22 cellular contexts compared by ENCODE assay signal in the genomic region with DNA sequence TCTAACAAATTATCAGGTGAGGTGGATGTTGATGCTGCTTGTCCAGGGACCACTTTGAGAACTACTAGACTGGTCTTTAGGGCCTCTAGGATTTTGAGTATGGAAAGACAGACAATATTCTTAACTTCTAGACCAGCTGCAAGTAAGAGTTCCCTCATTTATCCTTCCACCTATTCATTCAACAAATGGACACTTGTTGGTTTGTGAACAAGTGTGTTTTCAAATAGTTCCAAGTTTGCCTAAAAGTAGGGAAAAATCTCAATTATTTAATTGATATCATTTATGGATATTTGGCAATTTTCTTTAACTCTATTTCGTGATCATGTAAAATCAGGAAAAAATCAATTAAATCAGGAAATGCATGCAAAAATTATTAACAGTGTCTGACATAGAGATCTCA.
"Had no signal": no experiment of that assay in that cellular context is flagged by ENCODE, and none has a peak within 500 bp of the region (broad histone marks: within the 10 kb centered on the region; RNA-seq: fewer than 3 reads in every experiment).

No MANE protein-coding gene starts in this region.

- H3K4me3 ChIP-seq: coronary artery, dorsolateral prefrontal cortex, esophagus muscularis mucosa, gastroesophageal sphincter, heart left ventricle, hepatocyte, left lung, lower lobe of right lung, mucosa of descending colon had no signal

- ATAC-seq: foreskin keratinocyte; gastroesophageal sphincter; heart left ventricle; left lung; left ventricle myocardium superior; lower lobe of right lung; mucosa of descending colon; naive thymus-derived CD8-positive, alpha-beta T cell had no signal

- H3K27ac ChIP-seq: coronary artery, dorsolateral prefrontal cortex, esophagus muscularis mucosa, foreskin keratinocyte, gastroesophageal sphincter, heart left ventricle, hepatocyte, left lung, lower lobe of right lung had no signal

- H3K9me3 ChIP-seq: esophagus muscularis mucosa, gastroesophageal sphincter, heart left ventricle, left lung, lower lobe of right lung, mucosa of descending colon had no signal

- H3K4me2 ChIP-seq: hepatocyte had no signal

- H2AFZ ChIP-seq: hepatocyte had no signal

- DNase-seq: dermis blood vessel endothelial cell; dorsolateral prefrontal cortex; effector CD4-positive, alpha-beta T cell; effector memory CD4-positive, alpha-beta T cell; foreskin keratinocyte; heart left ventricle; hypothalamus; immature natural killer cell; islet precursor cell; kidney; kidney glomerular epithelial cell; left lung; left ventricle myocardium superior; lower lobe of right lung; mesenchymal stem cell; mucosa of descending colon; naive B cell; naive thymus-derived CD8-positive, alpha-beta T cell had no signal

- H3K27me3 ChIP-seq: dorsolateral prefrontal cortex, esophagus muscularis mucosa, foreskin keratinocyte, gastroesophageal sphincter, heart left ventricle, hepatocyte, left lung had no signal

- H3K4me1 ChIP-seq: esophagus muscularis mucosa, foreskin keratinocyte, gastroesophageal sphincter, heart left ventricle, left lung, lower lobe of right lung had no signal

- H3K36me3 ChIP-seq: esophagus muscularis mucosa, gastroesophageal sphincter, heart left ventricle, left lung, lower lobe of right lung had no signal
